In genomic region chr1:165648919-165649572, GRCh38 we compare ENCODE assay signal across 17 cellular contexts. TPM values are rescaled to one million over a fixed set of nuclear protein-coding genes. Genes with fewer than 3 reads are reported as not detected.
DNase-seq lines count a peak whose midpoint lies in the region; ATAC-seq and TF ChIP-seq lines count a peak whose summit lies in the region.
"Had no signal": no experiment of that assay in that cellular context is flagged by ENCODE, and none has a peak within 500 bp of the region (broad histone marks: within the 10 kb centered on the region; RNA-seq: fewer than 3 reads in every experiment).

No MANE protein-coding gene starts in this region.

- H3K9me3 ChIP-seq in heart right ventricle = no peaks in the 10 kb centered on the region
- H3K9me3 ChIP-seq in right atrium auricular region = no peaks in the 10 kb centered on the region
- H3K9me3 ChIP-seq in HEK293 (ENCODE audit: control insufficient read depth, insufficient read depth, low read depth, low read length) = no peaks in the 10 kb centered on the region
- H3K9me3 ChIP-seq: BLaER1 had no signal

- H3K4me1 Mint-ChIP-seq in activated CD8-positive, alpha-beta memory T cell treated with anti-CD3 and anti-CD28 coated beads, Interleukin-2, amount 10 ng/mL, durations not matched to agents 7 days and 5 days = peaks cover 21% of the 10 kb centered on the region
- H3K4me1 Mint-ChIP-seq in stimulated activated effector memory CD8-positive, alpha-beta T cell treated with anti-CD3 and anti-CD28 coated beads, Interleukin-12 subunit alpha, Interleukin-12 subunit beta, amount 100 ng/mL, for 72 hours = peaks cover 27% of the 10 kb centered on the region

- H3K4me3 ChIP-seq in heart right ventricle (no peak overlapping the region), right atrium auricular region (no peak overlapping the region), HEK293 (ENCODE audit: low read depth, low read length) (no peak overlapping the region)
- H3K4me3 ChIP-seq: BLaER1, GM23248 had no signal

- TF ChIP-seq CTCF in heart right ventricle (IDR thresholded peaks at IDR 0.05) (no peak), right atrium auricular region (IDR thresholded peaks at IDR 0.05) (no peak), HEK293 (tag by site-specific recombination; IDR thresholded peaks at IDR 0.05) (no peak)

- CTCF ChIA-PET in activated CD8-positive, alpha-beta memory T cell treated with anti-CD3 and anti-CD28 coated beads, Interleukin-2, amount 10 ng/mL, durations not matched to agents 7 days and 5 days (lab: Charles Lee) = interaction anchor here (1.5 kb wide), 1 partner anchor 11 kb away, joined by 3 read pairs; no protein-coding TSS in a partner anchor
- CTCF ChIA-PET in HEK293 (lab: Yijun Ruan, JAX) = interaction anchor here (0.6 to 1.2 kb wide), 3 partner anchors 8 to 46 kb away, joined by 3 to 4 read pairs (median 4); no protein-coding TSS in a partner anchor

- POLR2A ChIA-PET in HEK293 (lab: Yijun Ruan, JAX) = no interaction called here

- no peaks in the 10 kb centered on the region for H3K27me3 Mint-ChIP-seq in activated CD8-positive, alpha-beta memory T cell treated with anti-CD3 and anti-CD28 coated beads, Interleukin-2, amount 10 ng/mL, durations not matched to agents 7 days and 5 days
- H3K27me3 Mint-ChIP-seq: CD4-positive, alpha-beta memory T cell had no signal

- H3K27ac ChIP-seq in heart right ventricle (peak overlapping the region in 1 of 10 donors; percentile 56), right atrium auricular region (no peak overlapping the region), HEK293 (ENCODE audit: extremely low read depth, low read depth, low read length) (no peak overlapping the region)
- H3K27ac ChIP-seq: BLaER1, GM23248 had no signal

- no peak for ATAC-seq in activated CD8-positive, alpha-beta memory T cell treated with anti-CD3 and anti-CD28 coated beads, Interleukin-2, amount 10 ng/mL, durations not matched to agents 7 days and 5 days
- ATAC-seq in heart right ventricle = peak in 6 of 8 donors; percentile 16 to 62 (median 40)
- ATAC-seq in stimulated activated effector memory CD8-positive, alpha-beta T cell treated with anti-CD3 and anti-CD28 coated beads, Interleukin-12 subunit alpha, Interleukin-12 subunit beta, amount 100 ng/mL, for 72 hours = no peak
- ATAC-seq: HCT116 had no signal

- H3K4me3 Mint-ChIP-seq in activated CD8-positive, alpha-beta memory T cell treated with anti-CD3 and anti-CD28 coated beads, Interleukin-2, amount 10 ng/mL, durations not matched to agents 7 days and 5 days = no peak overlapping the region
- H3K4me3 Mint-ChIP-seq in stimulated activated effector memory CD8-positive, alpha-beta T cell treated with anti-CD3 and anti-CD28 coated beads, Interleukin-12 subunit alpha, Interleukin-12 subunit beta, amount 100 ng/mL, for 72 hours = no peak overlapping the region
- H3K4me3 Mint-ChIP-seq: CD14-positive monocyte; CD4-positive, alpha-beta memory T cell had no signal

- peaks cover 0 to 86% (median 55%) of the 10 kb centered on the region in 9 donors for H3K4me1 ChIP-seq in heart right ventricle
- peaks cover 0 to 42% of the 10 kb centered on the region in 2 donors for H3K4me1 ChIP-seq in right atrium auricular region
- peaks cover 4% of the 10 kb centered on the region; the same call in 1 of the 2 replicates for H3K4me1 ChIP-seq in HEK293 (ENCODE audit: control insufficient read depth, insufficient read depth, low read length)

- H3K36me3 ChIP-seq in heart right ventricle (peaks cover 0 to 71% (median 32%) of the 10 kb centered on the region in 9 donors), right atrium auricular region (peaks cover 33% of the 10 kb centered on the region), HEK293 (ENCODE audit: control insufficient read depth in 2 of 2, insufficient read depth in 1 of 2, low read length in 2 of 2) (peaks cover 0 to 37% of the 10 kb centered on the region in 2 experiments; a peak in 1 of 3 replicates)

- H3K27me3 ChIP-seq in heart right ventricle = no peaks in the 10 kb centered on the region
- no peaks in the 10 kb centered on the region for H3K27me3 ChIP-seq in right atrium auricular region
- H3K27me3 ChIP-seq: BLaER1 had no signal

- no peak overlapping the region for H3K27ac Mint-ChIP-seq in activated CD8-positive, alpha-beta memory T cell treated with anti-CD3 and anti-CD28 coated beads, Interleukin-2, amount 10 ng/mL, durations not matched to agents 7 days and 5 days
- H3K27ac Mint-ChIP-seq in stimulated activated effector memory CD8-positive, alpha-beta T cell treated with anti-CD3 and anti-CD28 coated beads, Interleukin-12 subunit alpha, Interleukin-12 subunit beta, amount 100 ng/mL, for 72 hours = peak overlapping the region; percentile 83

- 65 to 74% methylated on average over 7 of the region's 7 CpGs for WGBS in heart right ventricle, 2 donors

- H3K9me3 Mint-ChIP-seq in activated CD8-positive, alpha-beta memory T cell treated with anti-CD3 and anti-CD28 coated beads, Interleukin-2, amount 10 ng/mL, durations not matched to agents 7 days and 5 days (ENCODE audit: low read depth) = no peaks in the 10 kb centered on the region
- no peaks in the 10 kb centered on the region for H3K9me3 Mint-ChIP-seq in stimulated activated effector memory CD8-positive, alpha-beta T cell treated with anti-CD3 and anti-CD28 coated beads, Interleukin-12 subunit alpha, Interleukin-12 subunit beta, amount 100 ng/mL, for 72 hours
- H3K9me3 Mint-ChIP-seq: CD14-positive monocyte; CD4-positive, alpha-beta memory T cell had no signal

- DNase-seq in activated CD8-positive, alpha-beta memory T cell treated with anti-CD3 and anti-CD28 coated beads, Interleukin-2, amount 10 ng/mL, durations not matched to agents 7 days and 5 days = peak; percentile 31
- DNase-seq in activated CD8-positive, alpha-beta memory T cell treated with anti-CD3 and anti-CD28 coated beads, Interleukin-2, amount 50 U/mL, for 48 hours = no peak
- DNase-seq in heart right ventricle = no peak
- DNase-seq in right atrium auricular region (ENCODE audit: low spot score) = no peak
- DNase-seq in stimulated activated effector memory CD8-positive, alpha-beta T cell treated with anti-CD3 and anti-CD28 coated beads, Interleukin-12 subunit alpha, Interleukin-12 subunit beta, amount 100 ng/mL, for 72 hours (ENCODE audit: low spot score in 2 of 2) = no peak
- no peak for DNase-seq in UCSD-AML1 (lab: John Stamatoyannopoulos, UW; ENCODE audit: unreplicated experiment)
- DNase-seq: 8988T; CD4-positive, alpha-beta memory T cell; DMS153; DMS79; GDM1; GM23248; H7 had no signal

- peaks cover 11% of the 10 kb centered on the region for H3K36me3 Mint-ChIP-seq in activated CD8-positive, alpha-beta memory T cell treated with anti-CD3 and anti-CD28 coated beads, Interleukin-2, amount 10 ng/mL, durations not matched to agents 7 days and 5 days
- H3K36me3 Mint-ChIP-seq in stimulated activated effector memory CD8-positive, alpha-beta T cell treated with anti-CD3 and anti-CD28 coated beads, Interleukin-12 subunit alpha, Interleukin-12 subunit beta, amount 100 ng/mL, for 72 hours = peaks cover 17% of the 10 kb centered on the region

- intact Hi-C loops in heart right ventricle (cut with DNase I) = no loop called here

TF ChIP-seq in HEK293, 187 proteins besides CTCF, POLR2A, EP300 and RAD21:
- TF ChIP-seq ZNF302 (tag by site-specific recombination; IDR thresholded peaks at IDR 0.05; ENCODE audit: low read depth) = no peak
- TF ChIP-seq ZNF580 (tag by site-specific recombination; IDR thresholded peaks at IDR 0.05) = no peak
- TF ChIP-seq ZNF280C (tag by site-specific recombination; IDR thresholded peaks at IDR 0.05) = no peak
- peak; percentile 68; the same call in 1 of the 2 replicates for TF ChIP-seq PRDM1 (tag by site-specific recombination; IDR thresholded peaks at IDR 0.05)

RNA-seq across cellular contexts. Expression of gene MGST3, which starts 18.0 kb away (rescaled TPM):
- 10 to 100 TPM; 53.7 to 58.4 TPM for total RNA-seq in activated CD8-positive, alpha-beta memory T cell treated with anti-CD3 and anti-CD28 coated beads, Interleukin-2, amount 10 ng/mL, durations not matched to agents 7 days and 5 days
- 1,000 to 10,000 TPM in 1 of 10 donors, 100 to 1,000 TPM in 9; 545 to 1,002 (median 844) TPM for total RNA-seq in heart right ventricle
- 100 to 1,000 TPM; 425 to 837 TPM for polyA plus RNA-seq in heart right ventricle
- 100 to 1,000 TPM; 491 to 509 TPM for total RNA-seq in right atrium auricular region

RNA-seq across cellular contexts. Expression of gene ALDH9A1, which starts 49.3 kb away (rescaled TPM):
- total RNA-seq in activated CD8-positive, alpha-beta memory T cell treated with anti-CD3 and anti-CD28 coated beads, Interleukin-2, amount 10 ng/mL, durations not matched to agents 7 days and 5 days = 10 to 100 TPM; 43.9 to 45.2 TPM
- total RNA-seq in heart right ventricle (10 to 100 TPM; 47.3 to 75.3 (median 66.2) TPM), right atrium auricular region (10 to 100 TPM; 55.0 to 66.2 TPM)
- polyA plus RNA-seq in heart right ventricle = 10 to 100 TPM; 13.8 to 35.8 TPM

Comparison
In these comparisons a context has a peak if more than half of its experiments do, and no peak if none do; other contexts are left out.
1. ATAC-seq: peak in heart right ventricle (6 of 8); none in activated CD8-positive, alpha-beta memory T cell treated with anti-CD3 and anti-CD28 coated beads, Interleukin-2, amount 10 ng/mL, durations not matched to agents 7 days and 5 days (single experiment) and stimulated activated effector memory CD8-positive, alpha-beta T cell treated with anti-CD3 and anti-CD28 coated beads, Interleukin-12 subunit alpha, Interleukin-12 subunit beta, amount 100 ng/mL, for 72 hours (single experiment).
2. RNA of gene MGST3, which starts 18.0 kb away (total RNA-seq): 545 to 1,002 TPM in heart right ventricle and 491 to 509 TPM in right atrium auricular region; 53.7 to 58.4 TPM in activated CD8-positive, alpha-beta memory T cell treated with anti-CD3 and anti-CD28 coated beads, Interleukin-2, amount 10 ng/mL, durations not matched to agents 7 days and 5 days; every median in the first group is over 4 times any median in the second.